Comparison of ENCODE assay signal across 32 cellular contexts in genomic region chr1:153760440-153760839, GRCh38. TPM values are rescaled to one million over a fixed set of nuclear protein-coding genes. Genes with fewer than 3 reads are reported as not detected.
A peak's percentile ranks its signal among the peaks of the same experiment; 100 is the strongest.
DNase-seq lines count a peak whose midpoint lies in the region; ATAC-seq and TF ChIP-seq lines count a peak whose summit lies in the region.
"Had no signal": no experiment of that assay in that cellular context is flagged by ENCODE, and none has a peak within 500 bp of the region (broad histone marks: within the 10 kb centered on the region; RNA-seq: fewer than 3 reads in every experiment).

No MANE protein-coding gene starts in this region.

- peaks cover 8% of the 10 kb centered on the region for H3K9me1 ChIP-seq in IMR-90 (ENCODE audit: insufficient read depth, low read length)

- no peak overlapping the region for H4K5ac ChIP-seq in IMR-90 (ENCODE audit: low read depth, low read length)

- H3K14ac ChIP-seq in IMR-90 (replicated peaks; ENCODE audit: low read depth, low read length): no peak overlapping the region

- H3K9ac ChIP-seq in IMR-90 (ENCODE audit: low read depth, low read length): no peak overlapping the region
- no peak overlapping the region for H3K9ac ChIP-seq in neural progenitor cell

- DNase-seq in AG08396 (ENCODE audit: low spot score) (peak; percentile 50), IMR-90 (peak; percentile 68), fibroblast of gingiva (ENCODE audit: low read depth) (peak; percentile 52), neural progenitor cell (ENCODE audit: low spot score) (no peak), Right ventricle myocardium inferior (ENCODE audit: missing footprints) (no peak), T-helper 2 cell (no peak), left lobe of liver (ENCODE audit: low spot score) (no peak)
- DNase-seq: activated CD4-positive, alpha-beta T cell treated with anti-CD3 and anti-CD28 coated beads, Interleukin-2, amount 10 ng/mL, durations not matched to agents 7 days and 5 days; activated effector memory CD4-positive, alpha-beta T cell treated with anti-CD3 and anti-CD28 coated beads, Interleukin-2, amount 50 U/mL, for 16 hours; activated naive CD8-positive, alpha-beta T cell treated with anti-CD3 and anti-CD28 coated beads, Interleukin-2, amount 10 ng/mL, durations not matched to agents 7 days and 5 days; CD8-positive, alpha-beta T cell; central memory CD4-positive, alpha-beta T cell; hypothalamus; Karpas-422; left cardiac atrium; NCI-H1436 treated with DMSO at 0.1 percent for 48 hours; NCI-H748 treated with DMSO at 0.1 percent for 48 hours; pancreas; Peyer's patch; SHP77 treated with DMSO at 0.1 percent for 48 hours; stimulated activated CD4-positive, alpha-beta T cell treated with anti-CD3 and anti-CD28 coated beads, Interleukin-2, amount 100 ng/mL, for 24 hours; T-helper 9 cell had no signal

- H3K9me3 ChIP-seq in IMR-90 (ENCODE audit: control insufficient read depth, insufficient read depth, low read length) (no peaks in the 10 kb centered on the region), neural progenitor cell (ENCODE audit: low read depth) (no peaks in the 10 kb centered on the region)
- H3K9me3 ChIP-seq: ascending aorta, HAP-1, pancreas, Peyer's patch, right atrium auricular region, thoracic aorta had no signal

- TF ChIP-seq CTCF in IMR-90 (conservative IDR thresholded peaks at IDR 0.05; ENCODE audit: low read depth, low read length) (no peak), neural progenitor cell (IDR thresholded peaks at IDR 0.05) (no peak)

- H3K4me1 ChIP-seq in IMR-90 (ENCODE audit: control insufficient read depth, insufficient read depth, low read length): no peaks in the 10 kb centered on the region
- H3K4me1 ChIP-seq in neural progenitor cell: no peaks in the 10 kb centered on the region
- H3K4me1 ChIP-seq: ascending aorta, HAP-1, pancreas, Peyer's patch had no signal

- 100% methylated on average over 1 of the region's 4 CpGs; no CpG with 5 or more reads in 1 of the 2 experiments for WGBS in IMR-90 (ENCODE audit: extremely low coverage in 2 of 2, insufficient read length in 1 of 2), 2 experiments

- no peaks in the 10 kb centered on the region for H3K79me1 ChIP-seq in IMR-90 (ENCODE audit: low read depth in 1 of 2, low read length in 2 of 2)

- TF ChIP-seq RAD21 in IMR-90 (IDR thresholded peaks at IDR 0.05; ENCODE audit: low read length): no peak

- BruUV-seq in IMR-90 (replicated peaks; lab: Mats Ljungman, UMichigan): no TSS peak

- intact Hi-C loops in IMR-90 (cut with micrococcal nuclease) (no loop called here), Right ventricle myocardium inferior (cut with DNase I) (no loop called here)

- no peaks in the 10 kb centered on the region for H3F3A ChIP-seq in neural progenitor cell (ENCODE audit: low read depth)

- H3K36me3 ChIP-seq in IMR-90 (ENCODE audit: control insufficient read depth, insufficient read depth, low read length): peaks cover 72% of the 10 kb centered on the region
- no peaks in the 10 kb centered on the region for H3K36me3 ChIP-seq in neural progenitor cell

- H3K4me1 Mint-ChIP-seq in neural progenitor cell: peaks cover 5% of the 10 kb centered on the region
- H3K4me1 Mint-ChIP-seq: activated CD4-positive, alpha-beta T cell treated with anti-CD3 and anti-CD28 coated beads, Interleukin-2, amount 10 ng/mL, durations not matched to agents 7 days and 5 days; activated naive CD8-positive, alpha-beta T cell treated with anti-CD3 and anti-CD28 coated beads, Interleukin-2, amount 10 ng/mL, durations not matched to agents 7 days and 5 days; B cell; nephron had no signal

- H2AK9ac ChIP-seq in IMR-90 (replicated peaks; ENCODE audit: low read depth, low read length, poor library complexity): peak overlapping the region; percentile 65

- no peak overlapping the region for H2BK5ac ChIP-seq in IMR-90 (ENCODE audit: low read depth, low read length, poor library complexity, severe bottlenecking)

- H2BK120ac ChIP-seq in IMR-90 (ENCODE audit: low read depth, low read length): no peak overlapping the region

- H3K27me3 Mint-ChIP-seq in neural progenitor cell (ENCODE audit: insufficient read depth, low read depth): peaks cover 2% of the 10 kb centered on the region
- H3K27me3 Mint-ChIP-seq: activated CD4-positive, alpha-beta T cell treated with anti-CD3 and anti-CD28 coated beads, Interleukin-2, amount 10 ng/mL, durations not matched to agents 7 days and 5 days; activated naive CD8-positive, alpha-beta T cell treated with anti-CD3 and anti-CD28 coated beads, Interleukin-2, amount 10 ng/mL, durations not matched to agents 7 days and 5 days; B cell; stimulated activated naive CD8-positive, alpha-beta T cell treated with anti-CD3 and anti-CD28 coated beads, Interleukin-15, Interleukin-2, amounts not matched to agents 100 ng/mL and 50 ng/mL, for 24 hours had no signal

- in situ Hi-C loops in IMR-90 (cut with MboI; ENCODE audit: low sequenced_read_pairs): no loop called here

- H3K4me3 ChIP-seq in IMR-90 (ENCODE audit: insufficient read depth, low read depth, low read length) (no peak overlapping the region), neural progenitor cell (no peak overlapping the region)
- H3K4me3 ChIP-seq: ascending aorta, HAP-1, pancreas, Peyer's patch, right atrium auricular region, thoracic aorta had no signal

- no peak overlapping the region for H3K56ac ChIP-seq in IMR-90 (ENCODE audit: extremely low read depth, insufficient read depth, low read length)

- H2BK15ac ChIP-seq in IMR-90 (ENCODE audit: low read depth, low read length): no peak overlapping the region

- no peaks in the 10 kb centered on the region for H3K79me2 ChIP-seq in neural progenitor cell (ENCODE audit: low read depth)

- no peaks in the 10 kb centered on the region for H3K27me3 ChIP-seq in IMR-90 (ENCODE audit: control insufficient read depth, insufficient read depth, low read length)
- H3K27me3 ChIP-seq in neural progenitor cell: no peaks in the 10 kb centered on the region
- H3K27me3 ChIP-seq: ascending aorta, pancreas, Peyer's patch, right atrium auricular region had no signal

- dilution Hi-C loops in IMR-90 (cut with HindIII; ENCODE audit: low sequenced_read_pairs, unreplicated experiment): no loop called here

- H4K91ac ChIP-seq in IMR-90 (ENCODE audit: insufficient read depth, low read depth, low read length): no peak overlapping the region

- H3K23ac ChIP-seq in IMR-90 (ENCODE audit: low read depth, low read length): no peak overlapping the region

- no peak overlapping the region for H3K4ac ChIP-seq in IMR-90 (ENCODE audit: low read depth, low read length)

- ATAC-seq in IMR-90 (ENCODE audit: low read depth) (peak; percentile 56), Right ventricle myocardium inferior (no peak), GM21786 (IDR thresholded peaks at IDR 0.05; ENCODE audit: unreplicated experiment) (no peak), left lobe of liver (no peak)
- ATAC-seq: CD8-positive, alpha-beta T cell; HepG2; left cardiac atrium; pancreas had no signal

- H2AFZ ChIP-seq in IMR-90 (replicated peaks; ENCODE audit: low read length, poor library complexity) (peak overlapping the region; percentile 28), neural progenitor cell (replicated peaks) (no peak overlapping the region)

- H3K36me3 Mint-ChIP-seq in neural progenitor cell: peaks cover 36% of the 10 kb centered on the region

- H4K20me1 ChIP-seq in IMR-90 (ENCODE audit: insufficient read depth, low read length) (no peaks in the 10 kb centered on the region), neural progenitor cell (ENCODE audit: low read depth) (no peaks in the 10 kb centered on the region)

- no peak overlapping the region for H2AK5ac ChIP-seq in IMR-90 (ENCODE audit: low read depth, low read length)

- no peak for TF ChIP-seq POLR2A in IMR-90 (IDR thresholded peaks at IDR 0.05; ENCODE audit: low read depth, low read length)

- POLR2A ChIA-PET in IMR-90 (lab: Charles Lee; ENCODE audit: unreplicated experiment): no interaction called here

- no peak overlapping the region for H3K18ac ChIP-seq in IMR-90 (ENCODE audit: low read depth, low read length)

- H2BK20ac ChIP-seq in IMR-90 (ENCODE audit: low read depth, low read length): no peak overlapping the region

- peak overlapping the region; percentile 19 for H3K27ac Mint-ChIP-seq in neural progenitor cell
- H3K27ac Mint-ChIP-seq: activated CD4-positive, alpha-beta T cell treated with anti-CD3 and anti-CD28 coated beads, Interleukin-2, amount 10 ng/mL, durations not matched to agents 7 days and 5 days; activated naive CD8-positive, alpha-beta T cell treated with anti-CD3 and anti-CD28 coated beads, Interleukin-2, amount 10 ng/mL, durations not matched to agents 7 days and 5 days; B cell; CD8-positive, alpha-beta T cell; nephron; stimulated activated naive CD8-positive, alpha-beta T cell treated with anti-CD3 and anti-CD28 coated beads, Interleukin-15, Interleukin-2, amounts not matched to agents 100 ng/mL and 50 ng/mL, for 24 hours had no signal

- H3K27ac ChIP-seq in IMR-90 (ENCODE audit: insufficient read depth, low read length) (no peak overlapping the region), neural progenitor cell (no peak overlapping the region)
- H3K27ac ChIP-seq: ascending aorta, pancreas, Peyer's patch, right atrium auricular region, thoracic aorta, VCaP had no signal

- H4K8ac ChIP-seq in IMR-90 (ENCODE audit: low read depth in 2 of 2, low read length in 2 of 2): no peak overlapping the region

- H3K4me2 ChIP-seq in IMR-90 (ENCODE audit: low read depth, low read length) (no peak overlapping the region), neural progenitor cell (no peak overlapping the region)

- CTCF ChIA-PET in IMR-90 (lab: Yijun Ruan, JAX): no interaction called here

- no peak overlapping the region for H3K4me3 Mint-ChIP-seq in neural progenitor cell
- H3K4me3 Mint-ChIP-seq: activated CD4-positive, alpha-beta T cell treated with anti-CD3 and anti-CD28 coated beads, Interleukin-2, amount 10 ng/mL, durations not matched to agents 7 days and 5 days; activated naive CD8-positive, alpha-beta T cell treated with anti-CD3 and anti-CD28 coated beads, Interleukin-2, amount 10 ng/mL, durations not matched to agents 7 days and 5 days; B cell; CD8-positive, alpha-beta T cell; nephron; stimulated activated naive CD8-positive, alpha-beta T cell treated with anti-CD3 and anti-CD28 coated beads, Interleukin-15, Interleukin-2, amounts not matched to agents 100 ng/mL and 50 ng/mL, for 24 hours had no signal

- no peaks in the 10 kb centered on the region for H3K9me3 Mint-ChIP-seq in neural progenitor cell
- H3K9me3 Mint-ChIP-seq: activated CD4-positive, alpha-beta T cell treated with anti-CD3 and anti-CD28 coated beads, Interleukin-2, amount 10 ng/mL, durations not matched to agents 7 days and 5 days; activated naive CD8-positive, alpha-beta T cell treated with anti-CD3 and anti-CD28 coated beads, Interleukin-2, amount 10 ng/mL, durations not matched to agents 7 days and 5 days; CD8-positive, alpha-beta T cell; nephron; stimulated activated naive CD8-positive, alpha-beta T cell treated with anti-CD3 and anti-CD28 coated beads, Interleukin-15, Interleukin-2, amounts not matched to agents 100 ng/mL and 50 ng/mL, for 24 hours had no signal

RNA-seq across cellular contexts. Expression of gene SLC27A3, which starts 14.8 kb away (rescaled TPM):
- total RNA-seq in IMR-90 (2012; rRNA removed): 1.9 and 3.2 TPM in 2 replicates
- polyA plus RNA-seq in IMR-90 (2012; rRNA removed): 9.3 and 9.6 TPM in 2 replicates
- 5.9 and 6.6 TPM in 2 replicates for polyA plus RNA-seq in IMR-90 (2012; cell fraction: cytosol; rRNA removed)
- 30.7 and 38.8 TPM in 2 replicates for polyA plus RNA-seq in IMR-90 (2012; cell fraction: nucleus; rRNA removed; ENCODE audit: low replicate concordance)
- total RNA-seq in neural progenitor cell (ENCODE audit: low replicate concordance): 8.2 and 10.1 TPM in 2 replicates
- 13.5 TPM for total RNA-seq in Right ventricle myocardium inferior
- 60.7 TPM for total RNA-seq in left lobe of liver

RNA-seq across cellular contexts. Expression of gene INTS3, which starts 32.6 kb away (rescaled TPM):
- total RNA-seq in IMR-90 (2012; rRNA removed): 28.1 and 33.5 TPM in 2 replicates
- 53.9 and 59.4 TPM in 2 replicates for polyA plus RNA-seq in IMR-90 (2012; rRNA removed)
- polyA plus RNA-seq in IMR-90 (2012; cell fraction: cytosol; rRNA removed): 27.3 and 29.3 TPM in 2 replicates
- 367 and 440 TPM in 2 replicates for polyA plus RNA-seq in IMR-90 (2012; cell fraction: nucleus; rRNA removed; ENCODE audit: low replicate concordance)
- total RNA-seq in neural progenitor cell (ENCODE audit: low replicate concordance): 45.1 and 58.8 TPM in 2 replicates
- 33.0 TPM for total RNA-seq in Right ventricle myocardium inferior
- total RNA-seq in left lobe of liver: 21.9 TPM

Comparison
In these comparisons a context has a peak if more than half of its experiments do, and no peak if none do; other contexts are left out.
1. DNase-seq: peak in AG08396 (single experiment), IMR-90 (single experiment) and fibroblast of gingiva (single experiment); none in neural progenitor cell (single experiment), Right ventricle myocardium inferior (single experiment), T-helper 2 cell (0 of 5) and left lobe of liver (single experiment).